ENCODE assay signal across 2 cellular contexts in genomic region chr1:9559673-9560072, GRCh38.
A peak's percentile ranks its signal among the peaks of the same experiment; 100 is the strongest.
TF ChIP-seq lines count a peak whose summit lies in the region.

No MANE protein-coding gene starts in this region.

TF ChIP-seq in GM23338, 12 proteins besides CTCF, POLR2A, EP300 and RAD21:
- TF ChIP-seq ZNF114 (CRISPR knock-in tag; IDR thresholded peaks at IDR 0.05), result no peak
- TF ChIP-seq JUNB (IDR thresholded peaks at IDR 0.05; ENCODE audit: unreplicated experiment), result no peak
- TF ChIP-seq, protein P1, sequence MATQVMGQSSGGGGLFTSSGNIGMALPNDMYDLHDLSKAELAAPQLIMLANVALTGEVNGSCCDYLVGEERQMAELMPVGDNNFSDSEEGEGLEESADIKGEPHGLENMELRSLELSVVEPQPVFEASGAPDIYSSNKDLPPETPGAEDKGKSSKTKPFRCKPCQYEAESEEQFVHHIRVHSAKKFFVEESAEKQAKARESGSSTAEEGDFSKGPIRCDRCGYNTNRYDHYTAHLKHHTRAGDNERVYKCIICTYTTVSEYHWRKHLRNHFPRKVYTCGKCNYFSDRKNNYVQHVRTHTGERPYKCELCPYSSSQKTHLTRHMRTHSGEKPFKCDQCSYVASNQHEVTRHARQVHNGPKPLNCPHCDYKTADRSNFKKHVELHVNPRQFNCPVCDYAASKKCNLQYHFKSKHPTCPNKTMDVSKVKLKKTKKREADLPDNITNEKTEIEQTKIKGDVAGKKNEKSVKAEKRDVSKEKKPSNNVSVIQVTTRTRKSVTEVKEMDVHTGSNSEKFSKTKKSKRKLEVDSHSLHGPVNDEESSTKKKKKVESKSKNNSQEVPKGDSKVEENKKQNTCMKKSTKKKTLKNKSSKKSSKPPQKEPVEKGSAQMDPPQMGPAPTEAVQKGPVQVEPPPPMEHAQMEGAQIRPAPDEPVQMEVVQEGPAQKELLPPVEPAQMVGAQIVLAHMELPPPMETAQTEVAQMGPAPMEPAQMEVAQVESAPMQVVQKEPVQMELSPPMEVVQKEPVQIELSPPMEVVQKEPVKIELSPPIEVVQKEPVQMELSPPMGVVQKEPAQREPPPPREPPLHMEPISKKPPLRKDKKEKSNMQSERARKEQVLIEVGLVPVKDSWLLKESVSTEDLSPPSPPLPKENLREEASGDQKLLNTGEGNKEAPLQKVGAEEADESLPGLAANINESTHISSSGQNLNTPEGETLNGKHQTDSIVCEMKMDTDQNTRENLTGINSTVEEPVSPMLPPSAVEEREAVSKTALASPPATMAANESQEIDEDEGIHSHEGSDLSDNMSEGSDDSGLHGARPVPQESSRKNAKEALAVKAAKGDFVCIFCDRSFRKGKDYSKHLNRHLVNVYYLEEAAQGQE (IDR thresholded peaks at IDR 0.05; ENCODE audit: unreplicated experiment), result no peak
- TF ChIP-seq POLR2AphosphoS5 (IDR thresholded peaks at IDR 0.05; ENCODE audit: low read depth), result no peak
- no peak for TF ChIP-seq STAT1 (IDR thresholded peaks at IDR 0.05; ENCODE audit: unreplicated experiment)
- no peak for TF ChIP-seq CREB1 (CRISPR knock-in tag; IDR thresholded peaks at IDR 0.05; ENCODE audit: low read depth)
- TF ChIP-seq EZH2 (IDR thresholded peaks at IDR 0.05; ENCODE audit: low read depth, unreplicated experiment), result no peak
- no peak for TF ChIP-seq ZNF331 (CRISPR knock-in tag; IDR thresholded peaks at IDR 0.05; ENCODE audit: low read depth)
- no peak for TF ChIP-seq ZNF462 (CRISPR knock-in tag; IDR thresholded peaks at IDR 0.05)
- TF ChIP-seq, protein P2, sequence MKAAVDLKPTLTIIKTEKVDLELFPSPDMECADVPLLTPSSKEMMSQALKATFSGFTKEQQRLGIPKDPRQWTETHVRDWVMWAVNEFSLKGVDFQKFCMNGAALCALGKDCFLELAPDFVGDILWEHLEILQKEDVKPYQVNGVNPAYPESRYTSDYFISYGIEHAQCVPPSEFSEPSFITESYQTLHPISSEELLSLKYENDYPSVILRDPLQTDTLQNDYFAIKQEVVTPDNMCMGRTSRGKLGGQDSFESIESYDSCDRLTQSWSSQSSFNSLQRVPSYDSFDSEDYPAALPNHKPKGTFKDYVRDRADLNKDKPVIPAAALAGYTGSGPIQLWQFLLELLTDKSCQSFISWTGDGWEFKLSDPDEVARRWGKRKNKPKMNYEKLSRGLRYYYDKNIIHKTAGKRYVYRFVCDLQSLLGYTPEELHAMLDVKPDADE (IDR thresholded peaks at IDR 0.05), result no peak
- no peak for TF ChIP-seq EZH2phosphoT487 (IDR thresholded peaks at IDR 0.05; ENCODE audit: unreplicated experiment)
- no peak for TF ChIP-seq NANOG (IDR thresholded peaks at IDR 0.05; ENCODE audit: borderline replicate concordance)

TF ChIP-seq in K562, 482 proteins besides CTCF, POLR2A, EP300 and RAD21:
- TF ChIP-seq FOXA3 (CRISPR knock-in tag; conservative IDR thresholded peaks at IDR 0.05 in 1 of 2, IDR thresholded peaks at IDR 0.05 in 1 of 2) (no peak), SOX6 (IDR thresholded peaks at IDR 0.05) (0 out of 2 replicates have a peak, but pooled peaks have one; percentile 28)
TF ChIP-seq in K562: peak in this region for 1.
